8 cellular contexts compared by ENCODE assay signal in the genomic region with DNA sequence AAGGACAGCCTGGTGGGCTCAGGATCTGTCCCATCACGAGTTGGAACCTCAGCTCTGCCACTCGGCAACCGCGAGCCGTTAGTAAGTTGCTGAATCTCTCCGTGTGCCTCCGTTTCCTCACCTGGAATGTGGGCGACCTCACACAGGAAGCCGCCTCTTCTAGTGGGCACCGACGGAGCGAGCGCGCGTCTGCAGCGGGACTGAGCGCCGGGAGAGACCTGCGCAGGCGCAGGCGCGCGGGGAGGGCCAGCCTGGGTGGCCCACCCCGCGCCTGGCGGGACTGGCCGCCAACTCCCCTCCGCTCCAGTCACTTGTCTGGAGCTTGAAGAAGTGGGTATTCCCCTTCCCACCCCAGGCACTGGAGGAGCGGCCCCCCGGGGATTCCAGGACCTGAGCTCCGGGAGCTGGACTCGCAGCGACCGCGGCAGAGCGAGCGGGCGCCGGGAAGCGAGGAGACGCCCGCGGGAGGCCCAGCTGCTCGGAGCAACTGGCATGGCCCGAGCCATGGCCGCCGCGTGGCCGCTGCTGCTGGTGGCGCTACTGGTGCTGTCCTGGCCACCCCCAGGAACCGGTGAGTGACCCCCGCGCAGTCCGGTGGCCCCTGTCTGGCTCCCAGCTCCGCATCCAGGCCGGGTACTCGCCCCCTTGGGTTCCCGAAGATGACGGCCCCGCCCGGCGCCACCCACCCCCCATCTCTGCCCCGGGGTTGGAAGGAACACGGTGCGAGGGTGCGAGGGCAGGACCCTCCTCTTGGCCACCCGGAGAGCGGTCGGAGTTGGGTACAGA. TPM values are rescaled to one million over a fixed set of nuclear protein-coding genes. Genes with fewer than 3 reads are reported as not detected.
DNase-seq lines count a peak whose midpoint lies in the region; ATAC-seq, FAIRE-seq and TF ChIP-seq lines count a peak whose summit lies in the region.
"Had no signal": no experiment of that assay in that cellular context is flagged by ENCODE, and none has a peak within 500 bp of the region (broad histone marks: within the 10 kb centered on the region; RNA-seq: fewer than 3 reads in every experiment).

Gene PVR, plus strand, starts transcription at position 306 of the 786 bp plus-strand sequence. Its CDS starts 187 bp downstream, at position 493.

- DNase-seq in NCI-H2196 (lab: John Stamatoyannopoulos, UW; ENCODE audit: unreplicated experiment) (peak; percentile 80), H1 (ENCODE audit: low read depth in 1 of 2, low spot score in 2 of 2) (peak; percentile 29 to 77), lower leg skin (ENCODE audit: low spot score in 2 of 2) (peak in 1 of 2 donors; percentile 91)
- DNase-seq in activated CD4-positive, alpha-beta T cell treated with anti-CD3 and anti-CD28 coated beads, Interleukin-2, amount 10 ng/mL, durations not matched to agents 7 days and 5 days = no peak
- DNase-seq in stimulated activated CD4-positive, alpha-beta T cell treated with anti-CD3 and anti-CD28 coated beads, Interleukin-2, amount 100 ng/mL, for 48 hours = peak; percentile 34 to 40

- peak within 1 kb of the TSS; percentile 3 to 73 (median 66); a peak in 6 of 7 replicates for H3K9ac ChIP-seq in H1 (replicated peaks in 1 of 4; ENCODE audit: extremely low read depth in 1 of 4, low read depth in 3 of 4, low read length in 3 of 4)

- H3K56ac ChIP-seq in H1 (replicated peaks; ENCODE audit: insufficient read length, low read depth, low read length) = no peak within 1 kb of the TSS

- peak within 1 kb of the TSS; percentile 79 to 95 for H3K4me2 ChIP-seq in H1 (ENCODE audit: insufficient read depth in 1 of 2, low read depth in 2 of 2, low read length in 2 of 2)

- peaks cover 0 to 12% (median 5%) of the 10 kb centered on the region in 4 experiments; a peak in 5 of 8 replicates for H3K36me3 ChIP-seq in H1 (ENCODE audit: control insufficient read depth in 2 of 4, insufficient read depth in 4 of 4, low read length in 3 of 4)

- H3K27me3 ChIP-seq in H1 (replicated peaks in 1 of 4; ENCODE audit: control insufficient read depth in 3 of 4, extremely low read depth in 1 of 4, insufficient read depth in 3 of 4, low read length in 3 of 4) = peaks cover 0 to 8% (median 6%) of the 10 kb centered on the region in 4 experiments; a peak in 6 of 7 replicates

- CTCF ChIA-PET in activated CD4-positive, alpha-beta T cell treated with anti-CD3 and anti-CD28 coated beads, Interleukin-2, amount 10 ng/mL, durations not matched to agents 7 days and 5 days (lab: Charles Lee) = interaction anchor here (0.8 to 1.3 kb wide), 3 partner anchors 11 to 16 kb away, joined by 3 to 4 read pairs (median 3); no protein-coding TSS in a partner anchor
- CTCF ChIA-PET in H1 (lab: Charles Lee; ENCODE audit: partially characterized antibody) = interaction anchor here (0.7 to 2.5 kb wide), 12 partner anchors 8 to 205 kb away, joined by 3 to 16 read pairs (median 4); no protein-coding TSS in a partner anchor

- no peak within 1 kb of the TSS; the same call in 1 of the 2 replicates for H3K27ac ChIP-seq in H1 (ENCODE audit: low read depth, low read length)

- H2BK20ac ChIP-seq in H1 (ENCODE audit: low read length) = no peak within 1 kb of the TSS

- peak within 1 kb of the TSS; percentile 77 for H3K4me3 Mint-ChIP-seq in activated CD4-positive, alpha-beta T cell treated with anti-CD3 and anti-CD28 coated beads, Interleukin-2, amount 10 ng/mL, durations not matched to agents 7 days and 5 days

- peak within 1 kb of the TSS; percentile 88 for H3K18ac ChIP-seq in H1 (ENCODE audit: extremely low read depth, low read length)

- no peak within 1 kb of the TSS for H3K14ac ChIP-seq in H1 (ENCODE audit: insufficient read length)

- no peak for TF ChIP-seq EP300 in H1 (IDR thresholded peaks at IDR 0.05; ENCODE audit: borderline replicate concordance in 1 of 2, low read depth in 2 of 2, low read length in 2 of 2)

- H3K27ac Mint-ChIP-seq in activated CD4-positive, alpha-beta T cell treated with anti-CD3 and anti-CD28 coated beads, Interleukin-2, amount 10 ng/mL, durations not matched to agents 7 days and 5 days = no peak within 1 kb of the TSS

- H3K9me3 ChIP-seq in H1 (ENCODE audit: insufficient read depth in 2 of 2, low read depth in 1 of 2, low read length in 1 of 2) = no peaks in the 10 kb centered on the region

- H3K23me2 ChIP-seq in H1 (ENCODE audit: low read depth, low read length) = peaks cover 3% of the 10 kb centered on the region; the same call in 1 of the 2 replicates

- H4K20me1 ChIP-seq in H1 (replicated peaks in 1 of 2; ENCODE audit: control insufficient read depth in 1 of 2, insufficient read depth in 2 of 2, low read length in 2 of 2) = peaks cover 2 to 5% of the 10 kb centered on the region in 2 experiments

- peak within 1 kb of the TSS; percentile 90; the same call in 1 of the 2 replicates for H2BK12ac ChIP-seq in H1 (ENCODE audit: low read depth, low read length)

- no peak for TF ChIP-seq RAD21 in H1 (IDR thresholded peaks at IDR 0.05 in 1 of 2, conservative IDR thresholded peaks at IDR 0.05 in 1 of 2; ENCODE audit: low read depth in 2 of 2, low read length in 2 of 2)

- intact Hi-C loops in lower leg skin (cut with DNase I; ENCODE audit: low total_unique reads) = no loop called here

- in situ Hi-C loops in GM18951 (cut with MboI; ENCODE audit: low sequenced_read_pairs, unreplicated experiment) = no loop called here

- H3K79me1 ChIP-seq in H1 (ENCODE audit: low read depth, low read length) = no peaks in the 10 kb centered on the region; the same call in none of the 2 replicates

- WGBS in H1 (ENCODE audit: extremely low coverage in 1 of 2, insufficient coverage in 1 of 2, insufficient read length in 1 of 2, insufficient replicate concordance in 2 of 2, low coverage in 1 of 2, low lambda C conversion rate in 2 of 2, missing lambda C conversion rate in 1 of 2), 2 experiments = 2% methylated on average over 46 of the region's 69 CpGs; no CpG with 5 or more reads in 1 of the 2 experiments
- 0% methylated on average over 25 to 44 of the region's 69 CpGs for WGBS in lower leg skin, 2 donors

- peaks cover 0 to 3% of the 10 kb centered on the region in 2 experiments; a peak in 2 of 4 replicates for H3K79me2 ChIP-seq in H1 (ENCODE audit: control insufficient read depth in 1 of 2, insufficient read depth in 2 of 2, low read length in 2 of 2)

- H3K4ac ChIP-seq in H1 (replicated peaks; ENCODE audit: insufficient read length, low read depth, low read length) = no peak within 1 kb of the TSS

- H2AFZ ChIP-seq in H1 (ENCODE audit: low read length) = peak within 1 kb of the TSS; percentile 93

- H3K4me1 Mint-ChIP-seq in activated CD4-positive, alpha-beta T cell treated with anti-CD3 and anti-CD28 coated beads, Interleukin-2, amount 10 ng/mL, durations not matched to agents 7 days and 5 days = no peaks in the 10 kb centered on the region

- ATAC-seq in HG02588 (IDR thresholded peaks at IDR 0.05; ENCODE audit: unreplicated experiment) = no peak

- no peaks in the 10 kb centered on the region for H3K36me3 Mint-ChIP-seq in activated CD4-positive, alpha-beta T cell treated with anti-CD3 and anti-CD28 coated beads, Interleukin-2, amount 10 ng/mL, durations not matched to agents 7 days and 5 days (ENCODE audit: low read depth)

- peak within 1 kb of the TSS; percentile 80 for H4K5ac ChIP-seq in H1 (ENCODE audit: insufficient read length, low read depth, low read length)

- H3K27me3 Mint-ChIP-seq in activated CD4-positive, alpha-beta T cell treated with anti-CD3 and anti-CD28 coated beads, Interleukin-2, amount 10 ng/mL, durations not matched to agents 7 days and 5 days = peaks cover 15% of the 10 kb centered on the region

- peak; percentile 30 for TF ChIP-seq POLR2A in GM18951 (IDR thresholded peaks at IDR 0.05; ENCODE audit: extremely low read depth, insufficient read depth, insufficient read length)
- TF ChIP-seq POLR2A in H1 (IDR thresholded peaks at IDR 0.05; ENCODE audit: control extremely low read depth in 1 of 2, low read depth in 2 of 2, low read length in 2 of 2) = peak in 1 of 2 experiments; percentile 20; a peak in 1 of 3 replicates
- no peak for TF ChIP-seq POLR2A in lower leg skin (IDR thresholded peaks at IDR 0.05)

- H4K91ac ChIP-seq in H1 (replicated peaks; ENCODE audit: insufficient read length, low read length) = peak within 1 kb of the TSS; percentile 61

- peaks cover 0 to 2% (median under 1%) of the 10 kb centered on the region in 4 experiments; a peak in 2 of 7 replicates for H3K4me1 ChIP-seq in H1 (replicated peaks in 1 of 4; ENCODE audit: control insufficient read depth in 3 of 4, insufficient read depth in 4 of 4, low read length in 3 of 4)

- no peak within 1 kb of the TSS for H3K23ac ChIP-seq in H1 (ENCODE audit: insufficient read length)

- no peak for FAIRE-seq in H1 (lab: Jason Lieb, UNC)
- FAIRE-seq: endometrium had no signal

- H2BK120ac ChIP-seq in H1 (replicated peaks; ENCODE audit: low read depth, low read length) = peak within 1 kb of the TSS; percentile 83

- H4K8ac ChIP-seq in H1 (ENCODE audit: extremely low read depth, insufficient read depth, low read length) = peak within 1 kb of the TSS; percentile 86

- H3K4me3 ChIP-seq in H1 (ENCODE audit: extremely low read depth in 1 of 4, insufficient read depth in 2 of 4, low read depth in 3 of 4, low read length in 4 of 4) (peak within 1 kb of the TSS; percentile 54 to 99 (median 74)), lower leg skin (ENCODE audit: low read depth, poor library complexity, severe bottlenecking) (peak within 1 kb of the TSS; percentile 69)

- POLR2A ChIA-PET in activated CD4-positive, alpha-beta T cell treated with anti-CD3 and anti-CD28 coated beads, Interleukin-2, amount 10 ng/mL, durations not matched to agents 7 days and 5 days (lab: Charles Lee) = interaction anchor here (0.6 kb wide), 1 partner anchor 1124 kb away, joined by 4 read pairs; no protein-coding TSS in a partner anchor
- POLR2A ChIA-PET in H1 (lab: Charles Lee; ENCODE audit: partially characterized antibody) = interaction anchor here (0.5 to 2.3 kb wide), 6 partner anchors 9 to 149 kb away, joined by 3 to 6 read pairs (median 4); no protein-coding TSS in a partner anchor

- H2BK15ac ChIP-seq in H1 (ENCODE audit: low read length) = peak within 1 kb of the TSS; percentile 98; the same call in 1 of the 2 replicates

- H2BK5ac ChIP-seq in H1 (ENCODE audit: low read depth, low read length) = peak within 1 kb of the TSS; percentile 6; the same call in 1 of the 2 replicates

- TF ChIP-seq CTCF in H1 (IDR thresholded peaks at IDR 0.05; ENCODE audit: control extremely low read depth in 1 of 3, insufficient read depth in 1 of 3, low read depth in 1 of 3, low read length in 3 of 3) (no peak), lower leg skin (IDR thresholded peaks at IDR 0.05) (no peak)

- H3K9me3 Mint-ChIP-seq in activated CD4-positive, alpha-beta T cell treated with anti-CD3 and anti-CD28 coated beads, Interleukin-2, amount 10 ng/mL, durations not matched to agents 7 days and 5 days = no peaks in the 10 kb centered on the region

- H2AK5ac ChIP-seq in H1 (ENCODE audit: low read depth, low read length) = no peak within 1 kb of the TSS

RNA-seq across cellular contexts. Expression of gene PVR, which starts in this region (rescaled TPM):
- 1 to 10 TPM; 1.9 TPM for total RNA-seq in activated CD4-positive, alpha-beta T cell treated with anti-CD3 and anti-CD28 coated beads, Interleukin-2, amount 10 ng/mL, durations not matched to agents 7 days and 5 days
- 13.3 and 14.1 TPM in 2 replicates for total RNA-seq in H1 (2021; fragmentation: NEBNext Ultra II Directional; extraction: Animal tissue kit (Norgen Biotek cat#: 25700))
- 14.8 and 16.9 TPM in 2 replicates for polyA plus RNA-seq in H1 (2011; rRNA removed)
- 14.8 TPM for polyA plus RNA-seq in H1 (2011; cell fraction: cytosol; rRNA removed)
- polyA plus RNA-seq in H1 (2011; cell fraction: nucleus; rRNA removed) = 25.2 TPM
- 10.3 to 14.0 TPM (median 11.6 TPM) in 4 replicates for polyA plus RNA-seq in H1 (2012, experiment 1 of 2)
- 6.8 TPM for polyA plus RNA-seq in H1 (2012, experiment 2 of 2)
- 12.7 TPM for polyA plus RNA-seq in H1 (2013, experiment 1 of 2)
- 13.7 TPM for polyA plus RNA-seq in H1 (2013, experiment 2 of 2)
- 22.1 and 22.5 TPM in 2 replicates for polyA minus RNA-seq in H1 (2011; rRNA and poly(A)+ RNA removed)
- 9.8 TPM for polyA minus RNA-seq in H1 (2011; cell fraction: cytosol; rRNA and poly(A)+ RNA removed)
- 27.4 TPM for polyA minus RNA-seq in H1 (2011; cell fraction: nucleus; rRNA and poly(A)+ RNA removed)
- total RNA-seq in lower leg skin = 10 to 100 TPM in 3 of 4 donors, 1 to 10 TPM in 1; 9.9 to 14.3 (median 12.1) TPM
